1 cellular context compared by ENCODE assay signal in genomic region chr4:140735779-140736391, GRCh38.
TF ChIP-seq lines count a peak whose summit lies in the region.

No MANE protein-coding gene starts in this region.

TF ChIP-seq in IMR-90, 13 proteins besides CTCF, POLR2A, EP300 and RAD21 (continued from another document):
- no peak for TF ChIP-seq USF2 (IDR thresholded peaks at IDR 0.05; ENCODE audit: low read depth, low read length)
- TF ChIP-seq MXI1 (IDR thresholded peaks at IDR 0.05; ENCODE audit: borderline replicate concordance, low read depth, low read length): no peak
- no peak for TF ChIP-seq SMC3 (IDR thresholded peaks at IDR 0.05; ENCODE audit: low read depth, low read length)
- TF ChIP-seq CEBPB (IDR thresholded peaks at IDR 0.05; ENCODE audit: low read depth, low read length): no peak
- no peak for TF ChIP-seq ELK1 (IDR thresholded peaks at IDR 0.05; ENCODE audit: borderline replicate concordance, low read depth, low read length)
- TF ChIP-seq FOS (IDR thresholded peaks at IDR 0.05; ENCODE audit: low read depth, low read length): no peak
TF ChIP-seq in IMR-90: peak in this region for 0.
